ENCODE assay signal across 10 cellular contexts in the genomic region with DNA sequence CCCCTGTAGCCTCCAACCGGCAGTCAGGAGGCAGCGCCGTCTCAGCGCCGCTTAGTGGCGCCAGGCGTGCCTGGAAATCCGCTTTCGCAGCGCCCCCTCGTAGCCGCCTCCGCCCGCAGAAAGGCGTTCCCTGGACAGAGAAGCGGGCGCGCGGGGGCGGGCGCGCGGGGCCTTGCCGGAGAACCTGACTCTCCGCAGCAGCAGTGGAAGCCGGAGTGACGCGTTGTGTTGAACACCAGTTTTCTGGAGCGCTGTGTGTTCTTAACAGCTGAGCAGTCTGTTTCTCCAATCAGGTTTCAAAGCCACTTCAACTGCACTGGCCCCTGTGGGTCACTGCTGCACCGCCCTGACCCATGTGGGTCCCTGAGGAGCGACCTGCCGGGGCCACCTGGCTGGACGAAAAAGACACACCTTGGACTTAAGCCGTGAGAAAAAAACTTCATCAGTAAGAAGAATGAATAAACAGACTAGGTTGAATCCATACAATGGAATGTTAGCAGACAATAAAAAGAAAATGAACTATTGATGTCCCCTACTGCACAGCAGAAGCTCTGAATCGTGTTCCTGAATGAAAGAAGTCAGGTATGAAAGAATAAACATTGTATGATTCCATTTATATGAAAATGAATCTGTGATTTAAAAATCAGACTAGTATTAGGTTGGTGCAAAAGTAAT. TPM values are rescaled to one million over a fixed set of nuclear protein-coding genes. Genes with fewer than 3 reads are reported as not detected.
DNase-seq lines count a peak whose midpoint lies in the region; ATAC-seq, FAIRE-seq and TF ChIP-seq lines count a peak whose summit lies in the region.
"Not testable (repeated sequence)": the region's sequence is repeated elsewhere in the genome, so short reads cannot be mapped to it uniquely, and the experiment has no call there.
"Had no signal": no experiment of that assay in that cellular context is flagged by ENCODE, and none has a peak within 500 bp of the region (broad histone marks: within the 10 kb centered on the region; RNA-seq: fewer than 3 reads in every experiment).

No MANE protein-coding gene starts in this region.

- POLR2A ChIA-PET in H1 (lab: Charles Lee; ENCODE audit: partially characterized antibody), result not testable (repeated sequence)

- H2BK5ac ChIP-seq in H1 (ENCODE audit: low read depth, low read length), result not testable (repeated sequence)

- TF ChIP-seq POLR2A in H1 (IDR thresholded peaks at IDR 0.05; ENCODE audit: control extremely low read depth in 1 of 2, low read depth in 2 of 2, low read length in 2 of 2); stomach (IDR thresholded peaks at IDR 0.05): not testable (repeated sequence)

- not testable (repeated sequence) for H3K4ac ChIP-seq in H1 (replicated peaks; ENCODE audit: insufficient read length, low read depth, low read length)

- not testable (repeated sequence) for H2AFZ ChIP-seq in H1 (ENCODE audit: low read length); neural cell (ENCODE audit: low read depth, low read length)

- not testable (repeated sequence) for H3K36me3 Mint-ChIP-seq in activated T-cell treated with anti-CD3 and anti-CD28 coated beads, Interleukin-2, amount 50 U/mL, for 72 hours (ENCODE audit: insufficient read depth in 2 of 2)

- H3K4me1 ChIP-seq in BLaER1 treated with 17β-estradiol and CSF1 and Interleukin-3, amounts not matched to agents 10 nM and 100 nM; H1 (replicated peaks in 1 of 4; ENCODE audit: control insufficient read depth in 3 of 4, insufficient read depth in 4 of 4, low read length in 3 of 4); iPS-15b (ENCODE audit: control insufficient read depth, insufficient read depth, low read length); stomach: not testable (repeated sequence)

- H3K18ac ChIP-seq in H1 (ENCODE audit: extremely low read depth, low read length), result not testable (repeated sequence)

- not testable (repeated sequence) for H3K79me2 ChIP-seq in H1 (ENCODE audit: control insufficient read depth in 1 of 2, insufficient read depth in 2 of 2, low read length in 2 of 2); neural cell (replicated peaks; ENCODE audit: insufficient read depth, low read length)

- not testable (repeated sequence) for H4K20me1 ChIP-seq in BLaER1 treated with 17β-estradiol and CSF1 and Interleukin-3, amounts not matched to agents 10 nM and 100 nM; H1 (replicated peaks in 1 of 2; ENCODE audit: control insufficient read depth in 1 of 2, insufficient read depth in 2 of 2, low read length in 2 of 2); neural cell (ENCODE audit: insufficient read depth)

- not testable (repeated sequence) for H3F3A ChIP-seq in neural cell (ENCODE audit: insufficient read depth, low read length, poor library complexity, severe bottlenecking)

- TF ChIP-seq CTCF in H1 (IDR thresholded peaks at IDR 0.05; ENCODE audit: control extremely low read depth in 1 of 3, insufficient read depth in 1 of 3, low read depth in 1 of 3, low read length in 3 of 3); stomach (IDR thresholded peaks at IDR 0.05): not testable (repeated sequence)
- peak; percentile 42 for TF ChIP-seq CTCF in neural cell (IDR thresholded peaks at IDR 0.05; ENCODE audit: poor library complexity, severe bottlenecking)

- H3K4me1 Mint-ChIP-seq in activated T-cell treated with anti-CD3 and anti-CD28 coated beads, Interleukin-2, amount 50 U/mL, for 72 hours (ENCODE audit: low read depth), result not testable (repeated sequence)

- not testable (repeated sequence) for H2BK12ac ChIP-seq in H1 (ENCODE audit: low read depth, low read length)

- 37% methylated on average over 7 of the region's 35 CpGs; no CpG with 5 or more reads in 1 of the 2 experiments for WGBS in H1 (ENCODE audit: extremely low coverage in 1 of 2, insufficient coverage in 1 of 2, insufficient read length in 1 of 2, insufficient replicate concordance in 2 of 2, low coverage in 1 of 2, low lambda C conversion rate in 2 of 2, missing lambda C conversion rate in 1 of 2), 2 experiments
- 1 to 5% (median 4%) methylated on average over 6 to 10 of the region's 35 CpGs for WGBS in stomach, 5 donors

- CTCF ChIA-PET in H1 (lab: Charles Lee; ENCODE audit: partially characterized antibody), result not testable (repeated sequence)

- H3K4me3 Mint-ChIP-seq in activated T-cell treated with anti-CD3 and anti-CD28 coated beads, Interleukin-2, amount 50 U/mL, for 72 hours, result peak overlapping the region; percentile 37 to 75

- H3K79me1 ChIP-seq in H1 (ENCODE audit: low read depth, low read length), result not testable (repeated sequence)

- not testable (repeated sequence) for H3K9ac ChIP-seq in BLaER1 treated with 17β-estradiol and CSF1 and Interleukin-3, amounts not matched to agents 10 nM and 100 nM; H1 (replicated peaks in 1 of 4; ENCODE audit: extremely low read depth in 1 of 4, low read depth in 3 of 4, low read length in 3 of 4); iPS-15b (ENCODE audit: low read depth, low read length); neural cell (ENCODE audit: low read length)

- not testable (repeated sequence) for FAIRE-seq in H1 (lab: Jason Lieb, UNC)

- H3K56ac ChIP-seq in H1 (replicated peaks; ENCODE audit: insufficient read length, low read depth, low read length), result not testable (repeated sequence)

- not testable (repeated sequence) for H2BK120ac ChIP-seq in H1 (replicated peaks; ENCODE audit: low read depth, low read length)

- H2BK15ac ChIP-seq in H1 (ENCODE audit: low read length), result not testable (repeated sequence)

- H3K9me3 ChIP-seq in BLaER1 treated with 17β-estradiol and CSF1 and Interleukin-3, amounts not matched to agents 10 nM and 100 nM (replicated peaks in 1 of 11); H1 (ENCODE audit: insufficient read depth in 2 of 2, low read depth in 1 of 2, low read length in 1 of 2); iPS-15b (ENCODE audit: control insufficient read depth, insufficient read depth, low read length); neural cell (ENCODE audit: low read length); stomach: not testable (repeated sequence)

- not testable (repeated sequence) for H3K23ac ChIP-seq in H1 (ENCODE audit: insufficient read length)

- H3K23me2 ChIP-seq in H1 (ENCODE audit: low read depth, low read length), result not testable (repeated sequence)

- H3K9me2 ChIP-seq in neural cell (ENCODE audit: insufficient read depth, low read length), result not testable (repeated sequence)

- not testable (repeated sequence) for H3K27ac ChIP-seq in BLaER1 treated with 17β-estradiol and CSF1 and Interleukin-3, amounts not matched to agents 10 nM and 100 nM; H1 (ENCODE audit: low read depth, low read length); neural cell (ENCODE audit: low read length)
- H3K27ac ChIP-seq in stomach, result peak overlapping the region in 1 of 5 donors; percentile 48

- not testable (repeated sequence) for H3K27me3 Mint-ChIP-seq in activated T-cell treated with anti-CD3 and anti-CD28 coated beads, Interleukin-2, amount 50 U/mL, for 72 hours (ENCODE audit: low read depth)

- H3K36me3 ChIP-seq in BLaER1 treated with 17β-estradiol and CSF1 and Interleukin-3, amounts not matched to agents 10 nM and 100 nM; H7 (replicated peaks; ENCODE audit: control insufficient read depth, insufficient read depth, low read length); H1 (ENCODE audit: control insufficient read depth in 2 of 4, insufficient read depth in 4 of 4, low read length in 3 of 4); iPS-15b (ENCODE audit: control insufficient read depth, insufficient read depth, low read length); neural cell (ENCODE audit: insufficient read depth, low read length); stomach: not testable (repeated sequence)

- not testable (repeated sequence) for H3K9me3 Mint-ChIP-seq in activated T-cell treated with anti-CD3 and anti-CD28 coated beads, Interleukin-2, amount 50 U/mL, for 72 hours

- H2BK20ac ChIP-seq in H1 (ENCODE audit: low read length), result not testable (repeated sequence)

- peak; percentile 89 to 93 for ATAC-seq in activated T-cell treated with anti-CD3 and anti-CD28 coated beads, Interleukin-2, amount 50 U/mL, for 72 hours (replicated peaks in 1 of 2)

- not testable (repeated sequence) for TF ChIP-seq RAD21 in H1 (IDR thresholded peaks at IDR 0.05 in 1 of 2, conservative IDR thresholded peaks at IDR 0.05 in 1 of 2; ENCODE audit: low read depth in 2 of 2, low read length in 2 of 2); neural cell (conservative IDR thresholded peaks at IDR 0.05)

- H4K8ac ChIP-seq in H1 (ENCODE audit: extremely low read depth, insufficient read depth, low read length), result not testable (repeated sequence)

- not testable (repeated sequence) for H3K27me3 ChIP-seq in BLaER1 treated with 17β-estradiol and CSF1 and Interleukin-3, amounts not matched to agents 10 nM and 100 nM; H7 (ENCODE audit: control insufficient read depth, insufficient read depth, low read length); H1 (replicated peaks in 1 of 4; ENCODE audit: control insufficient read depth in 3 of 4, extremely low read depth in 1 of 4, insufficient read depth in 3 of 4, low read length in 3 of 4); iPS-15b (ENCODE audit: control insufficient read depth, insufficient read depth, low read length); neural cell (ENCODE audit: insufficient read depth, low read depth, low read length); stomach

- H4K5ac ChIP-seq in H1 (ENCODE audit: insufficient read length, low read depth, low read length), result not testable (repeated sequence)

- not testable (repeated sequence) for H2AK5ac ChIP-seq in H1 (ENCODE audit: low read depth, low read length)

- not testable (repeated sequence) for TF ChIP-seq EP300 in H1 (IDR thresholded peaks at IDR 0.05; ENCODE audit: borderline replicate concordance in 1 of 2, low read depth in 2 of 2, low read length in 2 of 2); neural cell (conservative IDR thresholded peaks at IDR 0.05; ENCODE audit: poor library complexity, severe bottlenecking); stomach (IDR thresholded peaks at IDR 0.05)

- H4K91ac ChIP-seq in H1 (replicated peaks; ENCODE audit: insufficient read length, low read length), result not testable (repeated sequence)

- not testable (repeated sequence) for DNase-seq in H7; activated T-cell treated with anti-CD3 and anti-CD28 coated beads, Interleukin-2, amount 50 U/mL, for 72 hours; stomach
- DNase-seq in NCI-H226 (peak; percentile 50), H1 (ENCODE audit: low read depth in 1 of 2, low spot score in 2 of 2) (peak in 1 of 2 experiments; percentile 66)

- peak overlapping the region in 3 of 10 experiments; percentile 29 to 40 (median 39); a peak in 3 of 20 replicates for H3K4me3 ChIP-seq in BLaER1 treated with 17β-estradiol and CSF1 and Interleukin-3, amounts not matched to agents 10 nM and 100 nM
- H3K4me3 ChIP-seq in H7 (ENCODE audit: insufficient read depth, low read depth, low read length) (peak overlapping the region; percentile 19), H1 (ENCODE audit: extremely low read depth in 1 of 4, insufficient read depth in 2 of 4, low read depth in 3 of 4, low read length in 4 of 4) (peak overlapping the region in 3 of 4 experiments; percentile 17 to 47 (median 20); a peak in 3 of 8 replicates), iPS-15b (ENCODE audit: low read depth, low read length) (peak overlapping the region; percentile 28), neural cell (ENCODE audit: low read length) (peak overlapping the region; percentile 58), stomach (peak overlapping the region; percentile 16 to 31 (median 28))

- intact Hi-C loops in stomach (cut with DNase I; ENCODE audit: low total_unique reads), result not testable (repeated sequence)

- H3K14ac ChIP-seq in H1 (ENCODE audit: insufficient read length), result not testable (repeated sequence)

- H3K4me2 ChIP-seq in BLaER1 treated with 17β-estradiol and CSF1 and Interleukin-3, amounts not matched to agents 10 nM and 100 nM, result peak overlapping the region; percentile 41 to 79 (median 61); a peak in 19 of 22 replicates
- peak overlapping the region; percentile 57 for H3K4me2 ChIP-seq in H1 (ENCODE audit: insufficient read depth in 1 of 2, low read depth in 2 of 2, low read length in 2 of 2)
- not testable (repeated sequence) for H3K4me2 ChIP-seq in neural cell (ENCODE audit: low read length)

- not testable (repeated sequence) for H3K27ac Mint-ChIP-seq in activated T-cell treated with anti-CD3 and anti-CD28 coated beads, Interleukin-2, amount 50 U/mL, for 72 hours

RNA-seq across cellular contexts. Expression of gene ANXA8L1, which starts 22.8 kb away (rescaled TPM):
- total RNA-seq in H7 (2014; rRNA removed; shearing (Covaris generic)), result not detected in 2 replicates
- under 1 TPM in 1 of 2 donors, not detected in 1; 0.51 TPM for total RNA-seq in activated T-cell treated with anti-CD3 and anti-CD28 coated beads, Interleukin-2, amount 50 U/mL, for 72 hours
- not detected in 2 replicates for total RNA-seq in H1 (2021; fragmentation: NEBNext Ultra II Directional; extraction: Animal tissue kit (Norgen Biotek cat#: 25700))
- polyA plus RNA-seq in H1 (2011; rRNA removed) (0.20 TPM in 1 of 2 replicates, not detected in the other), neural cell (not detected in 2 replicates), stomach (10 to 100 TPM in 1 of 3 donors, not detected in 2; 80.2 TPM)
- polyA plus RNA-seq in H1 (2011; cell fraction: cytosol; rRNA removed), result 0.13 TPM
- 0.91 TPM for polyA plus RNA-seq in H1 (2011; cell fraction: nucleus; rRNA removed)
- polyA plus RNA-seq in H1 (2012, experiment 1 of 2), result not detected in 4 replicates
- not detected for polyA plus RNA-seq in H1 (2012, experiment 2 of 2)
- 0.16 TPM for polyA plus RNA-seq in H1 (2013, experiment 1 of 2)
- polyA plus RNA-seq in H1 (2013, experiment 2 of 2), result 0.07 TPM
- polyA minus RNA-seq in H1 (2011; rRNA and poly(A)+ RNA removed), result not detected in 2 replicates
- polyA minus RNA-seq in H1 (2011; cell fraction: cytosol; rRNA and poly(A)+ RNA removed), result not detected
- not detected for polyA minus RNA-seq in H1 (2011; cell fraction: nucleus; rRNA and poly(A)+ RNA removed)
- polyA minus RNA-seq in neural cell, result not detected in 2 replicates
- 1 to 10 TPM in 1 of 5 donors, not detected in 4; 2.6 TPM for total RNA-seq in stomach
- total RNA-seq: activated naive CD8-positive, alpha-beta T cell treated with anti-CD3 and anti-CD28 coated beads for 36 hours; LHCN-M2 had no signal
